38 cellular contexts compared by ENCODE assay signal in the genomic region with DNA sequence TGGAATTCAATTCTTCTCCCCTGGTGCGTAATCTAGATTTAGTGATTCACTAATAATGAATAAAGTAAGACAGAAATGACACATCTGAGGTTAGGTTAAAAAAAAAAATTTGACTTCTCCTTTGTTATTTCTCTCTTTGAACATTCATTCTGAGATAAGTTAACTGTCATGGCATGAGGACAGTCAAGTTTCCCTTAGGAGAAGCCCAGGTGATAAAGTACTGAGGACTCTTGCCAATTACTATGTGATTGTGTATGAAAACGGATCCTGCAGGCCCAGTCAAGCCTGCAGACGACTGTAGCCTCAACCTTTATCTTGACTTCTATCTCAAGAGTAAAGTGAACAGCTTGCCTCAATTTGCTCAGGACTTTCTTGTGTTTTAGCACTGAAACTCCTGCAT.
"Had no signal": no experiment of that assay in that cellular context is flagged by ENCODE, and none has a peak within 500 bp of the region (broad histone marks: within the 10 kb centered on the region; RNA-seq: fewer than 3 reads in every experiment).

No MANE protein-coding gene starts in this region.

- H3K27me3 Mint-ChIP-seq: activated B cell treated with CpG ODN at 0.5 μM for 24 hours; activated CD4-positive, alpha-beta memory T cell treated with anti-CD3 and anti-CD28 coated beads for 36 hours; activated CD4-positive, alpha-beta T cell treated with anti-CD3 and anti-CD28 coated beads for 36 hours; activated CD4-positive, alpha-beta T cell treated with anti-CD3 and anti-CD28 coated beads, Interleukin-2, amount 10 ng/mL, durations not matched to agents 24 days and 14 days; activated CD8-positive, alpha-beta memory T cell treated with anti-CD3 and anti-CD28 coated beads, Interleukin-2, amount 10 ng/mL, durations not matched to agents 7 days and 5 days; activated naive CD4-positive, alpha-beta T cell treated with anti-CD3 and anti-CD28 coated beads, Interleukin-2, amount 50 U/mL, for 24 hours; activated naive CD8-positive, alpha-beta T cell treated with anti-CD3 and anti-CD28 coated beads for 36 hours; activated naive CD8-positive, alpha-beta T cell treated with anti-CD3 and anti-CD28 coated beads, Interleukin-2, amount 50 U/mL, for 24 hours; effector memory CD8-positive, alpha-beta T cell; T-helper 17 cell had no signal

- H3K36me3 ChIP-seq: adrenal gland, breast epithelium, gastrocnemius medialis, heart right ventricle, WERI-Rb-1 had no signal

- H2AFZ ChIP-seq: hepatocyte had no signal

- H3K9me3 Mint-ChIP-seq: activated CD4-positive, alpha-beta T cell treated with anti-CD3 and anti-CD28 coated beads, Interleukin-2, amount 10 ng/mL, durations not matched to agents 24 days and 14 days had no signal

- ATAC-seq: activated CD4-positive, alpha-beta T cell treated with anti-CD3 and anti-CD28 coated beads for 36 hours; activated CD8-positive, alpha-beta memory T cell treated with anti-CD3 and anti-CD28 coated beads, Interleukin-2, amount 10 ng/mL, durations not matched to agents 7 days and 5 days; activated CD8-positive, alpha-beta T cell treated with anti-CD3 and anti-CD28 coated beads, Interleukin-2, amount 10 ng/mL, durations not matched to agents 7 days and 5 days; activated naive CD8-positive, alpha-beta T cell treated with anti-CD3 and anti-CD28 coated beads, Interleukin-2, amount 50 U/mL, for 24 hours; effector memory CD8-positive, alpha-beta T cell; esophagus mucosa; gastrocnemius medialis; heart right ventricle; T-helper 17 cell had no signal

- H3K79me2 ChIP-seq: hepatocyte had no signal

- H3K4me3 ChIP-seq: adrenal gland, breast epithelium, gastrocnemius medialis, heart right ventricle, hepatocyte had no signal

- H3K4me1 ChIP-seq: adrenal gland, breast epithelium, gastrocnemius medialis, heart right ventricle had no signal

- H3K4me3 Mint-ChIP-seq: activated B cell treated with CpG ODN at 0.5 μM for 24 hours; activated CD4-positive, alpha-beta memory T cell treated with anti-CD3 and anti-CD28 coated beads for 36 hours; activated CD4-positive, alpha-beta T cell treated with anti-CD3 and anti-CD28 coated beads for 36 hours; activated CD4-positive, alpha-beta T cell treated with anti-CD3 and anti-CD28 coated beads, Interleukin-2, amount 10 ng/mL, durations not matched to agents 24 days and 14 days; activated CD8-positive, alpha-beta memory T cell treated with anti-CD3 and anti-CD28 coated beads, Interleukin-2, amount 10 ng/mL, durations not matched to agents 7 days and 5 days; activated CD8-positive, alpha-beta T cell treated with anti-CD3 and anti-CD28 coated beads, Interleukin-2, amount 10 ng/mL, durations not matched to agents 7 days and 5 days; activated naive CD4-positive, alpha-beta T cell treated with anti-CD3 and anti-CD28 coated beads for 36 hours; activated naive CD4-positive, alpha-beta T cell treated with anti-CD3 and anti-CD28 coated beads, Interleukin-2, amount 50 U/mL, for 24 hours; activated naive CD8-positive, alpha-beta T cell treated with anti-CD3 and anti-CD28 coated beads for 36 hours; activated naive CD8-positive, alpha-beta T cell treated with anti-CD3 and anti-CD28 coated beads, Interleukin-2, amount 50 U/mL, for 24 hours; activated T-helper 1 cell treated with anti-CD3 and anti-CD28 coated beads, Interleukin-12 subunit alpha, Interleukin-12 subunit beta, Interleukin-2, Interleukin-4 antibody, amounts not matched to agents 30 ng/mL and 10 ng/mL and 1 ng/mL, durations not matched to agents 14 hours and 24 hours and 36 hours; brain; effector memory CD8-positive, alpha-beta T cell; T-helper 17 cell; T-helper 2 cell treated with Interferon-gamma antibody and Interleukin-4, amounts not matched to agents 5 μg/mL and 100 μg/mL, for 36 hours had no signal

- H3K27me3 ChIP-seq: adrenal gland, breast epithelium, gastrocnemius medialis, heart right ventricle, hepatocyte had no signal

- H3K27ac Mint-ChIP-seq: activated B cell treated with CpG ODN at 0.5 μM for 24 hours; activated CD4-positive, alpha-beta memory T cell treated with anti-CD3 and anti-CD28 coated beads for 36 hours; activated CD4-positive, alpha-beta T cell treated with anti-CD3 and anti-CD28 coated beads for 36 hours; activated CD4-positive, alpha-beta T cell treated with anti-CD3 and anti-CD28 coated beads, Interleukin-2, amount 10 ng/mL, durations not matched to agents 24 days and 14 days; activated CD8-positive, alpha-beta memory T cell treated with anti-CD3 and anti-CD28 coated beads, Interleukin-2, amount 10 ng/mL, durations not matched to agents 7 days and 5 days; activated CD8-positive, alpha-beta T cell treated with anti-CD3 and anti-CD28 coated beads, Interleukin-2, amount 10 ng/mL, durations not matched to agents 7 days and 5 days; activated naive CD4-positive, alpha-beta T cell treated with anti-CD3 and anti-CD28 coated beads for 36 hours; activated naive CD4-positive, alpha-beta T cell treated with anti-CD3 and anti-CD28 coated beads, Interleukin-2, amount 50 U/mL, for 24 hours; activated naive CD8-positive, alpha-beta T cell treated with anti-CD3 and anti-CD28 coated beads for 36 hours; activated naive CD8-positive, alpha-beta T cell treated with anti-CD3 and anti-CD28 coated beads, Interleukin-2, amount 50 U/mL, for 24 hours; activated T-helper 1 cell treated with anti-CD3 and anti-CD28 coated beads, Interleukin-12 subunit alpha, Interleukin-12 subunit beta, Interleukin-2, Interleukin-4 antibody, amounts not matched to agents 30 ng/mL and 10 ng/mL and 1 ng/mL, durations not matched to agents 14 hours and 24 hours and 36 hours; activated T-helper 2 cell treated with anti-CD3 and anti-CD28 coated beads, Interferon-gamma antibody, Interleukin-2, Interleukin-4, amounts not matched to agents 10 μg/mL and 5 μg/mL and 100 μg/mL, durations not matched to agents 14 hours and 24 hours and 36 hours; brain; effector memory CD8-positive, alpha-beta T cell; T-helper 17 cell; T-helper 2 cell treated with Interferon-gamma antibody and Interleukin-4, amounts not matched to agents 5 μg/mL and 100 μg/mL, for 36 hours had no signal

- DNase-seq: activated B cell treated with CpG ODN at 0.5 μM for 24 hours; activated CD4-positive, alpha-beta memory T cell treated with anti-CD3 and anti-CD28 coated beads for 36 hours; activated CD4-positive, alpha-beta T cell treated with anti-CD3 and anti-CD28 coated beads for 36 hours; activated CD4-positive, alpha-beta T cell treated with anti-CD3 and anti-CD28 coated beads, Interleukin-2, amount 10 ng/mL, durations not matched to agents 24 days and 14 days; activated CD4-positive, CD25-positive, alpha-beta regulatory T cell treated with anti-CD3 and anti-CD28 coated beads, Interleukin-2, amount 50 U/mL, for 72 hours; activated CD8-positive, alpha-beta memory T cell treated with anti-CD3 and anti-CD28 coated beads, Interleukin-2, amount 10 ng/mL, durations not matched to agents 7 days and 5 days; activated CD8-positive, alpha-beta memory T cell treated with anti-CD3 and anti-CD28 coated beads, Interleukin-2, amount 50 U/mL, for 4 hours; activated CD8-positive, alpha-beta T cell treated with anti-CD3 and anti-CD28 coated beads, Interleukin-2, amount 10 ng/mL, durations not matched to agents 7 days and 5 days; activated effector memory CD4-positive, alpha-beta T cell treated with anti-CD3 and anti-CD28 coated beads, Interleukin-2, amount 50 U/mL, for 16 hours; activated naive CD4-positive, alpha-beta T cell treated with anti-CD3 and anti-CD28 coated beads for 36 hours; activated naive CD8-positive, alpha-beta T cell treated with anti-CD3 and anti-CD28 coated beads for 36 hours; activated naive CD8-positive, alpha-beta T cell treated with anti-CD3 and anti-CD28 coated beads, Interleukin-2, amount 50 U/mL, for 24 hours; activated T-cell treated with anti-CD3 and anti-CD28 coated beads, Interleukin-2, amount 50 U/mL, for 1 hour; activated T-cell treated with anti-CD3 and anti-CD28 coated beads, Interleukin-2, amount 50 U/mL, for 48 hours; adrenal gland; amygdala; aorta; caudate nucleus; cortex of kidney; dermis blood vessel endothelial cell; effector CD4-positive, alpha-beta T cell; effector memory CD8-positive, alpha-beta T cell; foreskin fibroblast; gastrocnemius medialis; glutamatergic neuron; heart right ventricle; T-helper 1 cell; T-helper 17 cell; T1000; WERI-Rb-1 had no signal

- H3K9me3 ChIP-seq: adrenal gland, gastrocnemius medialis had no signal

- H3K4me1 Mint-ChIP-seq: activated B cell treated with CpG ODN at 0.5 μM for 24 hours; activated CD4-positive, alpha-beta T cell treated with anti-CD3 and anti-CD28 coated beads for 36 hours; activated CD4-positive, alpha-beta T cell treated with anti-CD3 and anti-CD28 coated beads, Interleukin-2, amount 10 ng/mL, durations not matched to agents 24 days and 14 days; activated CD8-positive, alpha-beta memory T cell treated with anti-CD3 and anti-CD28 coated beads, Interleukin-2, amount 10 ng/mL, durations not matched to agents 7 days and 5 days; activated naive CD4-positive, alpha-beta T cell treated with anti-CD3 and anti-CD28 coated beads, Interleukin-2, amount 50 U/mL, for 24 hours; activated naive CD8-positive, alpha-beta T cell treated with anti-CD3 and anti-CD28 coated beads for 36 hours; activated naive CD8-positive, alpha-beta T cell treated with anti-CD3 and anti-CD28 coated beads, Interleukin-2, amount 50 U/mL, for 24 hours; brain; T-helper 17 cell had no signal

- H3K27ac ChIP-seq: adrenal gland, breast epithelium, gastrocnemius medialis, heart right ventricle, hepatocyte, WERI-Rb-1 had no signal

- H3K36me3 Mint-ChIP-seq: activated CD4-positive, alpha-beta memory T cell treated with anti-CD3 and anti-CD28 coated beads for 36 hours; activated CD8-positive, alpha-beta memory T cell treated with anti-CD3 and anti-CD28 coated beads, Interleukin-2, amount 10 ng/mL, durations not matched to agents 7 days and 5 days; activated naive CD4-positive, alpha-beta T cell treated with anti-CD3 and anti-CD28 coated beads, Interleukin-2, amount 50 U/mL, for 24 hours; activated naive CD8-positive, alpha-beta T cell treated with anti-CD3 and anti-CD28 coated beads for 36 hours; brain had no signal

- H3K4me2 ChIP-seq: hepatocyte had no signal
